Comparison of ENCODE assay signal across 2 cellular contexts in genomic region chr6:34281702-34282334, GRCh38.
TF ChIP-seq lines count a peak whose summit lies in the region.

No MANE protein-coding gene starts in this region.

TF ChIP-seq in K562, 482 proteins besides CTCF, POLR2A, EP300 and RAD21 (continues in another document):
- TF ChIP-seq PCBP1 (IDR thresholded peaks at IDR 0.05; ENCODE audit: low read depth, low read length, poor library complexity, severe bottlenecking): no peak
- TF ChIP-seq SMARCE1 (IDR thresholded peaks at IDR 0.05): peak; percentile 83
- TF ChIP-seq MEF2A (IDR thresholded peaks at IDR 0.05; ENCODE audit: control insufficient read depth, low read depth, low read length): peak; percentile 40; the same call in 1 of the 2 replicates
- TF ChIP-seq CREB3L1 (IDR thresholded peaks at IDR 0.05; ENCODE audit: borderline replicate concordance, low read depth): 0 out of 2 replicates have a peak, but pooled peaks have one; percentile 42
- TF ChIP-seq AFF4 (CRISPR knock-in tag; IDR thresholded peaks at IDR 0.05): no peak
- no peak for TF ChIP-seq YBX1 (IDR thresholded peaks at IDR 0.05)
- no peak for TF ChIP-seq ZNF324 (CRISPR knock-in tag; IDR thresholded peaks at IDR 0.05)
- no peak for TF ChIP-seq HOXB6 (CRISPR knock-in tag; IDR thresholded peaks at IDR 0.05; ENCODE audit: borderline replicate concordance)
- no peak for TF ChIP-seq ZNF12 (CRISPR knock-in tag; IDR thresholded peaks at IDR 0.05)
- TF ChIP-seq NR1H2 (CRISPR knock-in tag; IDR thresholded peaks at IDR 0.05): no peak
- peak; percentile 44 for TF ChIP-seq TBP (optimal IDR thresholded peaks at IDR 0.05; ENCODE audit: low read depth, low read length)
- no peak for TF ChIP-seq E2F1 (CRISPR knock-in tag; IDR thresholded peaks at IDR 0.05)
- TF ChIP-seq ZNF609 (CRISPR knock-in tag; IDR thresholded peaks at IDR 0.05; ENCODE audit: borderline replicate concordance): peak; percentile 69; the same call in 1 of the 2 replicates
- TF ChIP-seq ZBED1 (IDR thresholded peaks at IDR 0.05): no peak
- TF ChIP-seq LEF1 (IDR thresholded peaks at IDR 0.05): peak; percentile 100
- TF ChIP-seq MBD2 (IDR thresholded peaks at IDR 0.05; ENCODE audit: borderline replicate concordance, low read depth): peak; percentile 68; the same call in 1 of the 2 replicates

TF ChIP-seq in HepG2, 621 proteins besides CTCF, POLR2A, EP300 and RAD21:
- TF ChIP-seq GRHL1 (CRISPR knock-in tag; conservative IDR thresholded peaks at IDR 0.05) (no peak), MZF1 (CRISPR knock-in tag; IDR thresholded peaks at IDR 0.05; ENCODE audit: borderline replicate concordance) (no peak), ARID3A (IDR thresholded peaks at IDR 0.05; ENCODE audit: low read depth, low read length) (no peak), ATF7-NPFF (CRISPR knock-in tag; IDR thresholded peaks at IDR 0.05; ENCODE audit: low read depth) (no peak), FOXA3 (CRISPR knock-in tag; IDR thresholded peaks at IDR 0.05) (no peak), SAP130 (CRISPR knock-in tag; IDR thresholded peaks at IDR 0.05; ENCODE audit: low read depth) (no peak), TAF1 (CRISPR knock-in tag; IDR thresholded peaks at IDR 0.05) (no peak), GATAD1 (CRISPR knock-in tag; IDR thresholded peaks at IDR 0.05) (no peak), ZNF557 (CRISPR knock-in tag; IDR thresholded peaks at IDR 0.05) (no peak), NFRKB (IDR thresholded peaks at IDR 0.05) (no peak), ATRX (CRISPR knock-in tag; IDR thresholded peaks at IDR 0.05; ENCODE audit: borderline replicate concordance) (no peak), AHR (CRISPR knock-in tag; IDR thresholded peaks at IDR 0.05) (no peak), NRL (CRISPR knock-in tag; IDR thresholded peaks at IDR 0.05; ENCODE audit: borderline replicate concordance) (no peak), NR3C1 (CRISPR knock-in tag; IDR thresholded peaks at IDR 0.05) (no peak), ADNP (CRISPR knock-in tag; IDR thresholded peaks at IDR 0.05) (no peak), ZNF546 (CRISPR knock-in tag; conservative IDR thresholded peaks at IDR 0.05) (no peak)
